8 cellular contexts compared by ENCODE assay signal in the genomic region with DNA sequence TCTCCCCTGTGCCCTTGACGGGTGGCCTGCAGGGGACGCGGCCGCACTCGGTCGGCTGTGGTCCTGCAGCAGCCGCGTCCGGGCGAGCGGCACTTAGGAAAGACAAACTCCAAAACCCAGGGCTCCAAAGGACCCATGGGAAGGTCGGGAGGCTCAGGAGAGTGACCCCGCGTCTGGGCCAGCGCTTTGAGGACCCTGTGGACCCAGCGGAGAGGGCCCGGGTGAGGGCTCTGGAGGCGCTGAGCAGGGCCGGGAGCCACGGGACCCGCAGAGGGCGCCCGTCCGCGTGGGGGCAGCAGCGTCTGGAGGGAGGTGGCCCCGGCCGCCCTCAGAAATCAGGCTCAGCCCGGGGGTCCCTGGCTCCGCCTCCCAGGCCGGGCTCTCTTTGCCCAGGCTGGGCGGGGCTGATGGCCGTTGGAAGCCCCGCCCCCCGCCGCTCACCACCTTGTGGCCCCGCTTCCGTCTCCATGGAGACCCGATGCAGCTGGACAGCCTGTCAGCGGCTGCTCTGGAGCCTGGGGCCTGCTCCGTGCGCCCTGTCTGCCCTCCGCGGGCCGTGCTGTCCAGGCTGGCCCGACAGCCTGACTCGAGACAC. TPM values are rescaled to one million over a fixed set of nuclear protein-coding genes. Genes with fewer than 3 reads are reported as not detected.
DNase-seq lines count a peak whose midpoint lies in the region; ATAC-seq, FAIRE-seq and TF ChIP-seq lines count a peak whose summit lies in the region.

No MANE protein-coding gene starts in this region.

- intact Hi-C loops in CD8-positive, alpha-beta T cell (cut with DNase I, micrococcal nuclease): loop anchor here in 1 of 2 experiments (10.0 kb wide), 1 partner anchor 109 kb away; no protein-coding TSS in a partner anchor
- intact Hi-C loops in GM12878 (cut with micrococcal nuclease; ENCODE audit: unreplicated experiment): no loop called here

- H3K4me2 ChIP-seq in GM12878 (ENCODE audit: control insufficient read depth, insufficient read depth): peak overlapping the region; percentile 22

- CTCF ChIA-PET in CD8-positive, alpha-beta T cell (lab: Charles Lee): interaction anchor here (1.9 kb wide), 1 partner anchor 15 kb away, joined by 6 read pairs; no protein-coding TSS in a partner anchor
- CTCF ChIA-PET in GM12878 (lab: Yijun Ruan, JAX): interaction anchor here (15.3 kb wide), 1 partner anchor 13 kb away, joined by 271 read pairs; no protein-coding TSS in a partner anchor

- BruUV-seq in GM12878 (replicated peaks; lab: Mats Ljungman, UMichigan): no TSS peak

- no peaks in the 10 kb centered on the region for H3K36me3 ChIP-seq in CD8-positive, alpha-beta T cell (ENCODE audit: insufficient read depth, low read length)
- no peaks in the 10 kb centered on the region for H3K36me3 ChIP-seq in GM12878 (ENCODE audit: control insufficient read depth in 2 of 2, insufficient read depth in 2 of 2, low read length in 1 of 2)
- H3K36me3 ChIP-seq in kidney epithelial cell (ENCODE audit: control insufficient read depth, insufficient read depth, low read length): no peaks in the 10 kb centered on the region
- no peaks in the 10 kb centered on the region for H3K36me3 ChIP-seq in urinary bladder (ENCODE audit: insufficient read depth)

- no peak overlapping the region for H3K9ac ChIP-seq in GM12878 (ENCODE audit: control insufficient read depth, insufficient read depth, low read length)

- peaks cover 15% of the 10 kb centered on the region for H3K27me3 Mint-ChIP-seq in CD8-positive, alpha-beta T cell (ENCODE audit: low read depth)

- H3K27ac Mint-ChIP-seq in CD8-positive, alpha-beta T cell: no peak overlapping the region

- no peak overlapping the region for H3K27ac ChIP-seq in CD8-positive, alpha-beta T cell (ENCODE audit: low read depth, low read length)
- H3K27ac ChIP-seq in GM12878 (ENCODE audit: control insufficient read depth, insufficient read depth): no peak overlapping the region
- H3K27ac ChIP-seq in urinary bladder (ENCODE audit: low read depth): no peak overlapping the region

- POLR2A ChIA-PET in CD8-positive, alpha-beta T cell (lab: Charles Lee): no interaction called here
- POLR2A ChIA-PET in GM12878 (lab: Charles Lee): interaction anchor here (0.9 kb wide), 1 partner anchor 9 kb away, joined by 3 read pairs; no protein-coding TSS in a partner anchor

- H3K27me3 ChIP-seq in CD8-positive, alpha-beta T cell (ENCODE audit: insufficient read depth, low read length): no peaks in the 10 kb centered on the region
- H3K27me3 ChIP-seq in GM12878 (replicated peaks in 1 of 2; ENCODE audit: control insufficient read depth in 2 of 2, insufficient read depth in 2 of 2, low read length in 1 of 2): no peaks in the 10 kb centered on the region
- peaks cover 21% of the 10 kb centered on the region for H3K27me3 ChIP-seq in kidney epithelial cell (ENCODE audit: control insufficient read depth, insufficient read depth, low read length)

- in situ Hi-C loops in GM12878 (cut with MboI): no loop called here

- H3K4me3 ChIP-seq in CD8-positive, alpha-beta T cell (ENCODE audit: low read depth, low read length): no peak overlapping the region
- H3K4me3 ChIP-seq in GM12878 (no peak overlapping the region), kidney epithelial cell (ENCODE audit: low read depth, low read length) (peak overlapping the region; percentile 23), urinary bladder (ENCODE audit: low read depth, low read length) (peak overlapping the region; percentile 36)

- TF ChIP-seq POLR2A in GM12878 (IDR thresholded peaks at IDR 0.05; ENCODE audit: low read depth, low read length): no peak

- no peaks in the 10 kb centered on the region for H3K79me2 ChIP-seq in GM12878 (ENCODE audit: control insufficient read depth, insufficient read depth, low read length)

- no peak for TF ChIP-seq CTCF in CD8-positive, alpha-beta T cell (IDR thresholded peaks at IDR 0.05)
- peak in 2 of 3 experiments; percentile 18 to 33; a peak in 3 of 6 replicates for TF ChIP-seq CTCF in GM12878 (IDR thresholded peaks at IDR 0.05 in 2 of 3, conservative IDR thresholded peaks at IDR 0.05 in 1 of 3; ENCODE audit: control insufficient read depth in 2 of 3, extremely low read depth in 1 of 3, insufficient read depth in 1 of 3, low read depth in 3 of 3, low read length in 3 of 3)
- peak; percentile 33 for TF ChIP-seq CTCF in kidney epithelial cell (IDR thresholded peaks at IDR 0.05; ENCODE audit: insufficient read depth, low read length, poor library complexity, severe bottlenecking)

- ATAC-seq in CD8-positive, alpha-beta T cell: peak; percentile 63
- peak; percentile 44 for ATAC-seq in HG02642 (IDR thresholded peaks at IDR 0.05; ENCODE audit: poor library complexity, unreplicated experiment)
- ATAC-seq in GM12878: peak; percentile 80
- ATAC-seq in HG03442 (IDR thresholded peaks at IDR 0.05; ENCODE audit: unreplicated experiment): no peak

- H3K4me1 Mint-ChIP-seq in CD8-positive, alpha-beta T cell (ENCODE audit: low read depth): peaks cover 1% of the 10 kb centered on the region

- no peaks in the 10 kb centered on the region for H3K9me3 Mint-ChIP-seq in CD8-positive, alpha-beta T cell

- SMC1A ChIA-PET in GM12878 (lab: Charles Lee; ENCODE audit: uncharacterized antibody, unreplicated experiment): no interaction called here

- no peak for TF ChIP-seq RAD21 in GM12878 (IDR thresholded peaks at IDR 0.05; ENCODE audit: insufficient read depth, low read depth, low read length)

- H3K4me1 ChIP-seq in CD8-positive, alpha-beta T cell (ENCODE audit: insufficient read depth, low read length): no peaks in the 10 kb centered on the region
- H3K4me1 ChIP-seq in GM12878 (ENCODE audit: control insufficient read depth, insufficient read depth, low read length): peaks cover 10% of the 10 kb centered on the region
- no peaks in the 10 kb centered on the region for H3K4me1 ChIP-seq in urinary bladder (ENCODE audit: insufficient read depth)

- RAD21 ChIA-PET in GM12878 (lab: Charles Lee; ENCODE audit: unreplicated experiment): interaction anchor here (1.2 kb wide), 1 partner anchor 16 kb away, joined by 4 read pairs; no protein-coding TSS in a partner anchor

- no peaks in the 10 kb centered on the region for H4K20me1 ChIP-seq in GM12878 (ENCODE audit: control insufficient read depth, insufficient read depth)

- no peak for FAIRE-seq in GM12878 (lab: Jason Lieb, UNC)

- peak in 2 of 7 experiments; percentile 32 to 37 for DNase-seq in CD8-positive, alpha-beta T cell
- no peak for DNase-seq in GM12878 (ENCODE audit: low read depth, low spot score)
- DNase-seq in kidney epithelial cell (ENCODE audit: low read depth): no peak
- DNase-seq in GF-D8 (lab: John Stamatoyannopoulos, UW): no peak
- DNase-seq in NCI-H446 treated with DMSO at 0.1 percent for 48 hours (lab: John Stamatoyannopoulos, UW): no peak

- 39% methylated on average over 38 of the region's 47 CpGs for WGBS in GM12878 (ENCODE audit: insufficient coverage, insufficient replicate concordance, low lambda C conversion rate, missing lambda C conversion rate)
- 19% methylated on average over 47 of the region's 47 CpGs for WGBS in urinary bladder

- H3K36me3 Mint-ChIP-seq in CD8-positive, alpha-beta T cell: no peaks in the 10 kb centered on the region

- H3K4me3 Mint-ChIP-seq in CD8-positive, alpha-beta T cell: no peak overlapping the region

- no peaks in the 10 kb centered on the region for H3K9me3 ChIP-seq in CD8-positive, alpha-beta T cell (ENCODE audit: low read length)
- no peaks in the 10 kb centered on the region for H3K9me3 ChIP-seq in GM12878 (replicated peaks; ENCODE audit: control insufficient read depth, insufficient read depth, low read length)

- no peak for TF ChIP-seq EP300 in GM12878 (IDR thresholded peaks at IDR 0.05; ENCODE audit: borderline replicate concordance in 1 of 2, control insufficient read depth in 1 of 2, low read depth in 2 of 2, low read length in 2 of 2)

- H2AFZ ChIP-seq in GM12878 (ENCODE audit: control insufficient read depth, low read depth, low read length): no peak overlapping the region; the same call in 1 of the 2 replicates

TF ChIP-seq in GM12878, 131 proteins besides CTCF, POLR2A, EP300 and RAD21 (continues in another document):
- no peak for TF ChIP-seq RELA (IDR thresholded peaks at IDR 0.05; ENCODE audit: borderline replicate concordance, partially characterized antibody)
- no peak for TF ChIP-seq NFXL1 (IDR thresholded peaks at IDR 0.05; ENCODE audit: borderline replicate concordance)
- no peak for TF ChIP-seq SP1 (IDR thresholded peaks at IDR 0.05; ENCODE audit: low read depth, low read length)

RNA-seq across cellular contexts. Expression of gene RPL32, which starts 34.6 kb away (rescaled TPM):
- 1,000 to 10,000 TPM; 4,188 to 4,224 TPM for total RNA-seq in CD8-positive, alpha-beta T cell
- total RNA-seq in GM12878 (2013; cell fraction: nucleolus; rRNA removed): 220 and 242 TPM in 2 replicates
- total RNA-seq in GM12878 (2014; rRNA removed): 2,707 and 2,818 TPM in 2 replicates
- 3,926 and 3,952 TPM in 2 replicates for total RNA-seq in GM12878 (2014; rRNA removed; fragmentation: Illumina TruSeq; extraction: Trizol)
- 2,298 and 2,376 TPM in 2 replicates for total RNA-seq in GM12878 (2021)
- polyA plus RNA-seq in GM12878 (2011; ENCODE audit: low read depth): 3,831 TPM
- 3,443 and 3,447 TPM in 2 replicates for polyA plus RNA-seq in GM12878 (2011; rRNA removed)
- polyA plus RNA-seq in GM12878 (2011; cell fraction: cytosol; rRNA removed): 2,094 and 3,074 TPM in 2 replicates
- 755 and 1,231 TPM in 2 replicates for polyA plus RNA-seq in GM12878 (2011; cell fraction: nucleus; rRNA removed)
- 5,378 and 5,555 TPM in 2 replicates for polyA plus RNA-seq in GM12878 (2012)
- 5,147 and 5,597 TPM in 2 replicates for polyA plus RNA-seq in GM12878 (2014; fragmentation: Illumina TruSeq; extraction: Trizol)
- polyA plus RNA-seq in GM12878 (2014; fragmentation: Nextera tagmentation; extraction: Ambion mirVana): 1,000 to 10,000 TPM; 3,252 to 3,662 TPM
- polyA plus RNA-seq in GM12878 (2014; rRNA removed): 4,075 and 4,194 TPM in 2 replicates
- 1,000 to 10,000 TPM; 1,533 to 1,667 TPM for polyA plus RNA-seq in GM12878 (2016; fragmentation: Nextera tagmentation; extraction: Ambion mirVana)
- polyA minus RNA-seq in GM12878 (2011; rRNA and poly(A)+ RNA removed): 1,701 and 1,707 TPM in 2 replicates
- polyA minus RNA-seq in GM12878 (2011; cell fraction: cytosol; rRNA and poly(A)+ RNA removed): 779 and 848 TPM in 2 replicates
- 190 and 283 TPM in 2 replicates for polyA minus RNA-seq in GM12878 (2011; cell fraction: nucleus; rRNA and poly(A)+ RNA removed)
- 1,891 and 3,423 TPM in 2 replicates for total RNA-seq in kidney epithelial cell
- total RNA-seq in urinary bladder: 2,355 TPM
- 2,449 TPM for polyA plus RNA-seq in urinary bladder

Comparison
In these comparisons a context has a peak if more than half of its experiments do, and no peak if none do; other contexts are left out.
1. H3K4me3 ChIP-seq: peak in kidney epithelial cell (single experiment) and urinary bladder (single experiment); none in CD8-positive, alpha-beta T cell (single experiment) and GM12878 (single experiment).